8 cellular contexts compared by ENCODE assay signal in the genomic region with DNA sequence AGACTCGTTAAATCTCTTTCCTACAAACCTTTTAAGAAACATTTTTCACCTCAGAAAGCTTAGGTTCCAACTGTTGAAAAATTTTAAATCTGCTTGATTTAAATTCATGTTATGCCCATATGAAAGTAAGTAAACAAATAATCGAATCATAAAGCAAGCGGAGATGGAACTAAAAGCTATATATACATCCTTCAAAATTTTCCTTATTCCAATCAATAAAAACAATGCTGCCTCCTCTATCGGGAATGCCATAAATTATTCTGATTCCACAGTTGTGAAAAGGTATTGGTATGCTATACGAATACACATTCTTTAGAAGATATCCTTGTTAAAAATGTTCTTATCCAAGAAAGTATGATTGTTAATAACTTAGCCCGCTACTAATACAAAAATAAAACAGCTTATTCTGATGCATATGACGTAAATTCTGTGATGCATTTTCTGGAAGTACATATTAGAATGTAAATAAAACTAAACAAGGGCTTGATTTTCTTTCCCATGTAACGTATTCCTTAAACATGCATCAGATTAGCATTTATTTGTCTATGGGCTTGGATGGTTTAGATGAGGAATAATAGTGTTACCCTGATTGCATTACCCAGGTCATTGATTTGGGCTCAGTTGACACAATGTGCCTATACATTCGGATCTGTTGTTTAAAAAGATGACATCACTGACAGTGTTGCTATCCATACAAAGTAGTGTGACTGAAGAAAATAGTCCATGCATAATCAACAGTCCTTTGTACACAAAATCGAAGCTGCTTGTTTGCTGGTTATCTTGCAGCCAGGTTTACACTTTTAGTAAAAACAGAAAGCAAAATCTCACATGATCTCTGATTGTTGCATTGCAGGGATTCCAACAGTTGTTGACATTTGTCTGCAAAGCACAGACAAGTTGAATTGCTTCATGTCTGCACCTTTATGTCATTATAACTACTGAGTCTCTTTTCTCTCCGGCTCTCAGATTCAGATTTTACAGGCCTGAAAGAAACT. TPM values are rescaled to one million over a fixed set of nuclear protein-coding genes. Genes with fewer than 3 reads are reported as not detected.
A peak's percentile ranks its signal among the peaks of the same experiment; 100 is the strongest.
DNase-seq lines count a peak whose midpoint lies in the region; ATAC-seq and TF ChIP-seq lines count a peak whose summit lies in the region.

No MANE protein-coding gene starts in this region.

- H3K4me1 ChIP-seq in ACC112 (ENCODE audit: control insufficient read depth, insufficient read depth, low read length, unreplicated experiment): peaks cover 13% of the 10 kb centered on the region
- H3K4me1 ChIP-seq in GM23248 (ENCODE audit: insufficient read depth): peaks cover 13% of the 10 kb centered on the region; the same call in 1 of the 2 replicates
- H3K4me1 ChIP-seq in thoracic aorta (ENCODE audit: control insufficient read depth in 1 of 2, low read depth in 2 of 2): peaks cover 3 to 12% of the 10 kb centered on the region in 2 donors

- WGBS in GM23248 (ENCODE audit: low coverage in 1 of 2, low lambda C conversion rate in 2 of 2, missing lambda C conversion rate in 2 of 2), 2 experiments: 50 to 51% methylated on average over 11 of the region's 11 CpGs

- peak overlapping the region; percentile 82 for H3K4me3 ChIP-seq in ACC112 (ENCODE audit: low read depth, low read length)
- peak overlapping the region; percentile 86 for H3K4me3 ChIP-seq in GM23248
- H3K4me3 ChIP-seq in thoracic aorta: peak overlapping the region; percentile 77

- H3K4me1 Mint-ChIP-seq in activated T-helper 2 cell treated with anti-CD3 and anti-CD28 coated beads, Interferon-gamma antibody, Interleukin-2, Interleukin-4, amounts not matched to agents 10 μg/mL and 5 μg/mL and 100 μg/mL, durations not matched to agents 14 hours and 24 hours and 36 hours (ENCODE audit: low read depth): peaks cover 24% of the 10 kb centered on the region

- intact Hi-C loops in activated T-helper 2 cell treated with anti-CD3 and anti-CD28 coated beads, Interferon-gamma antibody, Interleukin-2, Interleukin-4, amounts not matched to agents 10 μg/mL and 5 μg/mL and 100 μg/mL, durations not matched to agents 14 hours and 24 hours and 36 hours (cut with micrococcal nuclease): loop anchor here (1.0 to 5.0 kb wide), 8 partner anchors 38 to 744 kb away; a partner anchor contains a TSS

- H4K20me1 ChIP-seq in GM23248 (ENCODE audit: insufficient read depth): no peaks in the 10 kb centered on the region

- H3K9me2 ChIP-seq in GM23248 (ENCODE audit: insufficient read depth): no peaks in the 10 kb centered on the region

- H3K9me3 ChIP-seq in GM23248 (ENCODE audit: low read depth) (no peaks in the 10 kb centered on the region), thoracic aorta (no peaks in the 10 kb centered on the region)

- no peaks in the 10 kb centered on the region for H3F3A ChIP-seq in GM23248 (ENCODE audit: insufficient read depth)

- H3K4me3 Mint-ChIP-seq in activated T-helper 2 cell treated with anti-CD3 and anti-CD28 coated beads, Interferon-gamma antibody, Interleukin-2, Interleukin-4, amounts not matched to agents 10 μg/mL and 5 μg/mL and 100 μg/mL, durations not matched to agents 14 hours and 24 hours and 36 hours (ENCODE audit: low read depth): peak overlapping the region; percentile 98

- H3K9me3 Mint-ChIP-seq in activated T-helper 2 cell treated with anti-CD3 and anti-CD28 coated beads, Interferon-gamma antibody, Interleukin-2, Interleukin-4, amounts not matched to agents 10 μg/mL and 5 μg/mL and 100 μg/mL, durations not matched to agents 14 hours and 24 hours and 36 hours: no peaks in the 10 kb centered on the region

- peaks cover 4% of the 10 kb centered on the region for H3K36me3 Mint-ChIP-seq in activated T-helper 2 cell treated with anti-CD3 and anti-CD28 coated beads, Interferon-gamma antibody, Interleukin-2, Interleukin-4, amounts not matched to agents 10 μg/mL and 5 μg/mL and 100 μg/mL, durations not matched to agents 14 hours and 24 hours and 36 hours (ENCODE audit: low read depth)

- no peak for TF ChIP-seq CTCF in thoracic aorta (IDR thresholded peaks at IDR 0.05)

- no peaks in the 10 kb centered on the region for H3K36me3 ChIP-seq in ACC112 (ENCODE audit: insufficient read depth, low read length)
- H3K36me3 ChIP-seq in GM23248 (ENCODE audit: low read depth): no peaks in the 10 kb centered on the region
- H3K36me3 ChIP-seq in thoracic aorta: no peaks in the 10 kb centered on the region

- no peaks in the 10 kb centered on the region for H3K27me3 ChIP-seq in ACC112 (ENCODE audit: insufficient read depth, low read length)
- no peaks in the 10 kb centered on the region for H3K27me3 ChIP-seq in GM23248 (replicated peaks; ENCODE audit: insufficient read depth)
- H3K27me3 ChIP-seq in thoracic aorta (replicated peaks; ENCODE audit: insufficient read depth): no peaks in the 10 kb centered on the region

- peak overlapping the region; percentile 93 for H3K9ac ChIP-seq in GM23248

- DNase-seq in GM23248: no peak
- no peak for DNase-seq in activated T-helper 2 cell treated with anti-CD3 and anti-CD28 coated beads, Interferon-gamma antibody, Interleukin-2, Interleukin-4, amounts not matched to agents 10 μg/mL and 5 μg/mL and 100 μg/mL, durations not matched to agents 14 hours and 24 hours and 36 hours (ENCODE audit: low spot score)
- no peak for DNase-seq in left lobe of liver (ENCODE audit: low spot score)
- no peak for DNase-seq in thoracic aorta (ENCODE audit: low spot score)
- no peak for DNase-seq in HPDE6-E6E7 (ENCODE audit: extremely low spot score)
- DNase-seq in activated CD8-positive, alpha-beta memory T cell treated with anti-CD3 and anti-CD28 coated beads for 24 hours: no peak

- H3K27ac ChIP-seq in ACC112 (ENCODE audit: low read depth, low read length) (no peak overlapping the region), GM23248 (no peak overlapping the region), thoracic aorta (peak overlapping the region; percentile 68 to 75)

- peak overlapping the region; percentile 99 for H3K4me2 ChIP-seq in GM23248 (ENCODE audit: unreplicated experiment)

- peak; percentile 24 for ATAC-seq in left lobe of liver
- ATAC-seq in thoracic aorta (ENCODE audit: insufficient number of reproducible peaks, low FRiP score, low read depth): no peak
- no peak for ATAC-seq in GM19452 (IDR thresholded peaks at IDR 0.05; ENCODE audit: unreplicated experiment)

- H3K79me2 ChIP-seq in ACC112 (ENCODE audit: control insufficient read depth, insufficient read depth, low read length, unreplicated experiment) (peaks cover 8% of the 10 kb centered on the region), GM23248 (ENCODE audit: insufficient read depth) (peaks cover 37% of the 10 kb centered on the region)

- in situ Hi-C loops in GM23248 (cut with MboI): no loop called here

- peak overlapping the region; percentile 95 for H2AFZ ChIP-seq in ACC112 (ENCODE audit: low read length, unreplicated experiment)
- H2AFZ ChIP-seq in GM23248: peak overlapping the region; percentile 97

- peak overlapping the region; percentile 97 for H3K27ac Mint-ChIP-seq in activated T-helper 2 cell treated with anti-CD3 and anti-CD28 coated beads, Interferon-gamma antibody, Interleukin-2, Interleukin-4, amounts not matched to agents 10 μg/mL and 5 μg/mL and 100 μg/mL, durations not matched to agents 14 hours and 24 hours and 36 hours

- peaks cover 1% of the 10 kb centered on the region for H3K27me3 Mint-ChIP-seq in activated T-helper 2 cell treated with anti-CD3 and anti-CD28 coated beads, Interferon-gamma antibody, Interleukin-2, Interleukin-4, amounts not matched to agents 10 μg/mL and 5 μg/mL and 100 μg/mL, durations not matched to agents 14 hours and 24 hours and 36 hours (ENCODE audit: low read depth)

RNA-seq across cellular contexts. Expression of a gene that starts 0.7 kb away (rescaled TPM):
- 21.2 and 54.4 TPM in 2 replicates for total RNA-seq in GM23248 (2014; rRNA removed; shearing (Covaris generic))
- polyA plus RNA-seq in GM23248 (2016; fragmentation: Nextera tagmentation; extraction: Ambion mirVana): 12.1 and 13.4 TPM in 2 replicates
- total RNA-seq in activated T-helper 2 cell treated with anti-CD3 and anti-CD28 coated beads, Interferon-gamma antibody, Interleukin-2, Interleukin-4, amounts not matched to agents 10 μg/mL and 5 μg/mL and 100 μg/mL, durations not matched to agents 14 hours and 24 hours and 36 hours: 26.7 and 26.9 TPM in 2 replicates
- total RNA-seq in left lobe of liver: 12.8 TPM
- total RNA-seq in thoracic aorta: 10 to 100 TPM; 28.9 to 56.5 TPM

RNA-seq across cellular contexts. Expression of a gene that starts 29.9 kb away (rescaled TPM):
- total RNA-seq in GM23248 (2014; rRNA removed; shearing (Covaris generic)): not detected in 2 replicates
- polyA plus RNA-seq in GM23248 (2016; fragmentation: Nextera tagmentation; extraction: Ambion mirVana): not detected in 2 replicates
- total RNA-seq in activated T-helper 2 cell treated with anti-CD3 and anti-CD28 coated beads, Interferon-gamma antibody, Interleukin-2, Interleukin-4, amounts not matched to agents 10 μg/mL and 5 μg/mL and 100 μg/mL, durations not matched to agents 14 hours and 24 hours and 36 hours: not detected in 2 replicates
- total RNA-seq in left lobe of liver: not detected
- total RNA-seq in thoracic aorta: not detected

RNA-seq across cellular contexts. Expression of a gene that starts 37.6 kb away (rescaled TPM):
- total RNA-seq in GM23248 (2014; rRNA removed; shearing (Covaris generic)): 70.3 and 89.2 TPM in 2 replicates
- polyA plus RNA-seq in GM23248 (2016; fragmentation: Nextera tagmentation; extraction: Ambion mirVana): 44.4 and 49.1 TPM in 2 replicates
- total RNA-seq in activated T-helper 2 cell treated with anti-CD3 and anti-CD28 coated beads, Interferon-gamma antibody, Interleukin-2, Interleukin-4, amounts not matched to agents 10 μg/mL and 5 μg/mL and 100 μg/mL, durations not matched to agents 14 hours and 24 hours and 36 hours: 23.1 TPM in 2 replicates
- total RNA-seq in left lobe of liver (21.5 TPM), thoracic aorta (10 to 100 TPM; 39.1 to 43.6 TPM)

Comparison
In these comparisons a context has a peak if more than half of its experiments do, and no peak if none do; other contexts are left out.
1. H3K27ac ChIP-seq: peak in thoracic aorta (2 of 2); none in ACC112 (single experiment) and GM23248 (single experiment).
2. Peak in every context shown above with its lines, with median percentiles within 50 percentile points of each other: H3K4me3 ChIP-seq.